In the genomic region with DNA sequence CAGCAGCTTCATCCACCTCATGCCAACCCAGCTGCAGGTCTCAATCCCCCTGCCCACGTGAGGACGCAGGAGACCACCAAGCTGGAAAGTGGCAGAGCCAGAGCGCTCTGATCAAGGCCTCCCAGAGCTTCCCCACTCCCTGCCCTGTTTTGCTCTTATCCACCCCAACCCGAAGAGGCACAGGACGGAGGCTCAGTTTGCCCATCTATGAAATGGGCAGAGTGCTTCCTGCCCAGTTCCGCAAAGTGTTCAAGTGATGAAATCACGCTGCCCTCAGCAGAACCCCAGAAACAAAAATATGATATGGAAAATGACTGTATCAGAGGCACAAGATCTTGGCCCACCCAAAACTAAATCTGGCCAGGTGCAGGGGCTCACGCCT, we compare ENCODE assay signal across 1 cellular context.
TF ChIP-seq lines count a peak whose summit lies in the region.

No MANE protein-coding gene starts in this region.

TF ChIP-seq in WTC11, 78 proteins besides CTCF, POLR2A, EP300 and RAD21:
- TF ChIP-seq CDX4 (CRISPR knock-in tag; IDR thresholded peaks at IDR 0.05; ENCODE audit: borderline replicate concordance) (no peak), SMAD4 (CRISPR knock-in tag; IDR thresholded peaks at IDR 0.05) (no peak), GABPB1 (CRISPR knock-in tag; IDR thresholded peaks at IDR 0.05) (no peak), FOXP1 (CRISPR knock-in tag; IDR thresholded peaks at IDR 0.05; ENCODE audit: borderline replicate concordance) (no peak), KAT7 (CRISPR knock-in tag; IDR thresholded peaks at IDR 0.05; ENCODE audit: borderline replicate concordance) (no peak), NFYB (CRISPR knock-in tag; conservative IDR thresholded peaks at IDR 0.05; ENCODE audit: low read depth) (no peak), ELF4 (CRISPR knock-in tag; IDR thresholded peaks at IDR 0.05; ENCODE audit: low read depth) (no peak), ZNF317 (CRISPR knock-in tag; IDR thresholded peaks at IDR 0.05; ENCODE audit: borderline replicate concordance, low read depth) (no peak), NR2C2 (CRISPR knock-in tag; IDR thresholded peaks at IDR 0.05) (no peak), RORB (CRISPR knock-in tag; IDR thresholded peaks at IDR 0.05) (no peak), ZNF281 (CRISPR knock-in tag; IDR thresholded peaks at IDR 0.05) (no peak), ZNF219 (CRISPR knock-in tag; IDR thresholded peaks at IDR 0.05; ENCODE audit: borderline replicate concordance) (no peak), ZNF263 (CRISPR knock-in tag; IDR thresholded peaks at IDR 0.05; ENCODE audit: low read depth) (no peak)
